Comparison of ENCODE assay signal across 10 cellular contexts in the genomic region with DNA sequence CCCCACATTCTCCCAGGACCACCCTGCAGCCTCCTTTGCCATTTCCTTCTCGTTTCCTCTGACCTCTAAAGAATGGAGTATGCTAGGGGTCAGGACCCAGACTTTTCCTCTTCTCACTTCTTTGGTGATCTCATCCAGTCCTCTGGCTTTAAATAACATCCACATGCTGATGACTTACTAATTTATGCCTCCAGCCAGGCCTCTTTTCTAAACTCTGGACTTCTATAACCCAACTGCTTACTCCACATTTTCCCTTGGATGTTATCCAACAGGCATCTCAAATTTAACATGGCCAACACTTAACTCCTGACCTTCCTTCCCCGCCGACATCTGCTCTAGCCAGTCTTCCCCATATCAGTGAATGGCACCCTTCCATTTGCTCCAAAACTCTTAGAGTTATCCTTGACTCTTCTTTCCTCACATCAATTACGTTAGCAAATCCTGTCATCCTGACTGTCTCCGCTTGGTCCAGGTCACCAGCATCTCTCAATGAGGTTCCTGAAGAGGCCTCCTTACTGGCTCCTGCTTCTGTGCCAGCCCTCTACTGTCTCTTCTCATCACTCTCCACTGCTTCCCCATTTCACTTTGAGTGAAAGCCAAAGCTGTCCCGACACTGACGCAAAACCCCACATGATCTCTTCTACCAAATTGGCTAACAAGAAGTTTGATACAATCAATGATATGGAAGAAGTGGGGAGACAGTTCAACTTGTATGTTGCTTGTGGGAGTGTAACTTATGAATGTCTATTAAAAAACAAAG. TPM values are rescaled to one million over a fixed set of nuclear protein-coding genes. Genes with fewer than 3 reads are reported as not detected.
A peak's percentile ranks its signal among the peaks of the same experiment; 100 is the strongest.
DNase-seq lines count a peak whose midpoint lies in the region; ATAC-seq and TF ChIP-seq lines count a peak whose summit lies in the region.
"Had no signal": no experiment of that assay in that cellular context is flagged by ENCODE, and none has a peak within 500 bp of the region (broad histone marks: within the 10 kb centered on the region; RNA-seq: fewer than 3 reads in every experiment).

No MANE protein-coding gene starts in this region.

- H3K9me3 ChIP-seq in SJSA1 (replicated peaks) (no peaks in the 10 kb centered on the region), psoas muscle (peaks cover 5% of the 10 kb centered on the region)

- 10 to 12% (median 11%) methylated on average over 7 of the region's 7 CpGs for WGBS in psoas muscle, 3 donors

- H3K27me3 ChIP-seq in SJSA1 (replicated peaks): no peaks in the 10 kb centered on the region
- no peaks in the 10 kb centered on the region for H3K27me3 ChIP-seq in psoas muscle (ENCODE audit: insufficient read depth in 3 of 3, low read length in 2 of 3)

- peak; percentile 88 for DNase-seq in EH (ENCODE audit: low read depth)
- DNase-seq in SJSA1 (ENCODE audit: low read depth in 1 of 2, low spot score in 2 of 2): peak in 1 of 2 experiments; percentile 70
- DNase-seq in foreskin fibroblast: peak; percentile 87 to 93
- DNase-seq in psoas muscle: peak in 1 of 2 donors; percentile 48
- DNase-seq: DND-41, NCI-H226 had no signal

- intact Hi-C loops in psoas muscle (cut with DNase I): no loop called here

- peak; percentile 54 to 88 (median 82) for ATAC-seq in psoas muscle
- no peak for ATAC-seq in HG03139 (IDR thresholded peaks at IDR 0.05; ENCODE audit: unreplicated experiment)
- ATAC-seq in GM19324 (IDR thresholded peaks at IDR 0.05; ENCODE audit: low FRiP score, unreplicated experiment): no peak
- no peak for ATAC-seq in GM19395 (IDR thresholded peaks at IDR 0.05; ENCODE audit: unreplicated experiment)
- ATAC-seq in HG02970 (IDR thresholded peaks at IDR 0.05; ENCODE audit: low FRiP score, unreplicated experiment): no peak

- H3K4me1 ChIP-seq in SJSA1 (replicated peaks): peaks cover 30% of the 10 kb centered on the region
- peaks cover 26% of the 10 kb centered on the region for H3K4me1 ChIP-seq in psoas muscle

- no peak overlapping the region for H3K4me3 ChIP-seq in SJSA1
- no peak overlapping the region for H3K4me3 ChIP-seq in foreskin fibroblast (ENCODE audit: low read depth in 1 of 2, low read length in 2 of 2)
- H3K4me3 ChIP-seq in psoas muscle: no peak overlapping the region

- H3K27ac ChIP-seq in SJSA1 (peak overlapping the region; percentile 68), psoas muscle (peak overlapping the region; percentile 79)

- peaks cover 5% of the 10 kb centered on the region for H3K36me3 ChIP-seq in SJSA1
- H3K36me3 ChIP-seq in psoas muscle (ENCODE audit: insufficient read depth in 1 of 2, low read depth in 1 of 2): no peaks in the 10 kb centered on the region

- TF ChIP-seq CTCF in foreskin fibroblast (IDR thresholded peaks at IDR 0.05; ENCODE audit: low read depth, low read length) (no peak), psoas muscle (IDR thresholded peaks at IDR 0.05) (no peak)

RNA-seq across cellular contexts. Expression of a gene that starts 42.7 kb away (rescaled TPM):
- total RNA-seq in SJSA1 (2014; rRNA removed; shearing (Covaris generic)): 417 and 432 TPM in 2 replicates
- total RNA-seq in psoas muscle: 100 to 1,000 TPM; 171 to 256 (median 241) TPM
- 100 to 1,000 TPM; 164 to 317 (median 250) TPM for polyA plus RNA-seq in psoas muscle

RNA-seq across cellular contexts. Expression of a gene that starts 44.1 kb away (rescaled TPM):
- total RNA-seq in SJSA1 (2014; rRNA removed; shearing (Covaris generic)): 35.7 and 43.5 TPM in 2 replicates
- total RNA-seq in psoas muscle: 10 to 100 TPM; 11.7 to 16.5 (median 12.8) TPM
- polyA plus RNA-seq in psoas muscle: 1 to 10 TPM; 6.8 to 7.8 (median 7.1) TPM

RNA-seq across cellular contexts. Expression of a gene that starts 58.8 kb away (rescaled TPM):
- total RNA-seq in SJSA1 (2014; rRNA removed; shearing (Covaris generic)): 0.60 and 4.3 TPM in 2 replicates
- total RNA-seq in psoas muscle: 1 to 10 TPM; 1.6 to 3.5 (median 3.3) TPM
- polyA plus RNA-seq in psoas muscle: 1 to 10 TPM; 1.8 to 9.0 (median 3.1) TPM

Comparison
In these comparisons a context has a peak if more than half of its experiments do, and no peak if none do; other contexts are left out.
1. ATAC-seq: peak in psoas muscle (4 of 4); none in HG03139 (single experiment), GM19324 (single experiment), GM19395 (single experiment) and HG02970 (single experiment).